8 cellular contexts compared by ENCODE assay signal in genomic region chr10:58291538-58292174, GRCh38. TPM values are rescaled to one million over a fixed set of nuclear protein-coding genes. Genes with fewer than 3 reads are reported as not detected.
DNase-seq lines count a peak whose midpoint lies in the region; ATAC-seq and TF ChIP-seq lines count a peak whose summit lies in the region.

No MANE protein-coding gene starts in this region.

- ATAC-seq in CD4-positive, alpha-beta T cell (ENCODE audit: poor library complexity), result peak; percentile 74
- peak; percentile 91 for ATAC-seq in GM18508 (IDR thresholded peaks at IDR 0.05; ENCODE audit: insufficient read depth, unreplicated experiment)
- peak; percentile 93 for ATAC-seq in HG02870 (IDR thresholded peaks at IDR 0.05; ENCODE audit: unreplicated experiment)

- H3K4me1 ChIP-seq in neutrophil (ENCODE audit: control insufficient read depth in 1 of 2, insufficient read depth in 1 of 2, low read depth in 1 of 2, low read length in 1 of 2), result peaks cover 0 to 9% of the 10 kb centered on the region in 2 experiments

- intact Hi-C loops in CD4-positive, alpha-beta T cell (cut with DNase I, micrococcal nuclease), result loop anchor here (1.0 to 10.0 kb wide), 4 partner anchors 23 to 957 kb away; partner anchors contain the start of gene CISD1 (in 1 of the 2)

- peak in 4 of 10 experiments; percentile 4 to 16 (median 13) for DNase-seq in CD4-positive, alpha-beta T cell
- DNase-seq in NCI-H146 (lab: John Stamatoyannopoulos, UW), result peak; percentile 50
- DNase-seq in activated CD4-positive, alpha-beta T cell treated with anti-CD3 and anti-CD28 coated beads, Interleukin-2, amount 10 ng/mL, durations not matched to agents 7 days and 5 days, result peak; percentile 58
- DNase-seq in fibroblast of peridontal ligament (ENCODE audit: extremely low read depth), result peak; percentile 79
- DNase-seq in nephron progenitor cell, result no peak

- no peaks in the 10 kb centered on the region for H3K9me3 Mint-ChIP-seq in CD4-positive, alpha-beta T cell
- H3K9me3 Mint-ChIP-seq in activated CD4-positive, alpha-beta T cell treated with anti-CD3 and anti-CD28 coated beads, Interleukin-2, amount 10 ng/mL, durations not matched to agents 7 days and 5 days, result no peaks in the 10 kb centered on the region
- no peaks in the 10 kb centered on the region for H3K9me3 Mint-ChIP-seq in nephron progenitor cell

- H3K36me3 ChIP-seq in neutrophil, result no peaks in the 10 kb centered on the region

- H3K4me3 ChIP-seq in neutrophil (ENCODE audit: low read depth in 1 of 2, low read length in 1 of 2), result no peak overlapping the region

- CTCF ChIA-PET in CD4-positive, alpha-beta T cell (lab: Charles Lee), result interaction anchor here (0.9 to 3.5 kb wide), 9 partner anchors 11 to 120 kb away, joined by 3 to 29 read pairs (median 4); partner anchors contain the start of genes CISD1 and IPMK
- CTCF ChIA-PET in activated CD4-positive, alpha-beta T cell treated with anti-CD3 and anti-CD28 coated beads, Interleukin-2, amount 10 ng/mL, durations not matched to agents 7 days and 5 days (lab: Charles Lee), result interaction anchor here (1.0 to 1.5 kb wide), 5 partner anchors 9 to 119 kb away, joined by 3 to 7 read pairs (median 4); no protein-coding TSS in a partner anchor

- H3K27ac Mint-ChIP-seq in CD4-positive, alpha-beta T cell, result no peak overlapping the region
- no peak overlapping the region for H3K27ac Mint-ChIP-seq in activated CD4-positive, alpha-beta T cell treated with anti-CD3 and anti-CD28 coated beads, Interleukin-2, amount 10 ng/mL, durations not matched to agents 7 days and 5 days
- H3K27ac Mint-ChIP-seq in nephron progenitor cell, result no peak overlapping the region

- no peaks in the 10 kb centered on the region for H3K36me3 Mint-ChIP-seq in CD4-positive, alpha-beta T cell (ENCODE audit: low read depth)
- no peaks in the 10 kb centered on the region for H3K36me3 Mint-ChIP-seq in activated CD4-positive, alpha-beta T cell treated with anti-CD3 and anti-CD28 coated beads, Interleukin-2, amount 10 ng/mL, durations not matched to agents 7 days and 5 days (ENCODE audit: low read depth)
- peaks cover 11% of the 10 kb centered on the region for H3K36me3 Mint-ChIP-seq in nephron progenitor cell (ENCODE audit: low read depth)

- no peaks in the 10 kb centered on the region for H3K27me3 ChIP-seq in CD4-positive, alpha-beta T cell (ENCODE audit: control insufficient read depth, insufficient read depth, low read length)
- H3K27me3 ChIP-seq in neutrophil, result no peaks in the 10 kb centered on the region

- no peak overlapping the region for H3K4me3 Mint-ChIP-seq in CD4-positive, alpha-beta T cell
- no peak overlapping the region for H3K4me3 Mint-ChIP-seq in activated CD4-positive, alpha-beta T cell treated with anti-CD3 and anti-CD28 coated beads, Interleukin-2, amount 10 ng/mL, durations not matched to agents 7 days and 5 days
- no peak overlapping the region for H3K4me3 Mint-ChIP-seq in nephron progenitor cell

- H3K9me3 ChIP-seq in CD4-positive, alpha-beta T cell (ENCODE audit: control insufficient read depth, low read length), result no peaks in the 10 kb centered on the region
- H3K9me3 ChIP-seq in neutrophil, result no peaks in the 10 kb centered on the region

- POLR2A ChIA-PET in CD4-positive, alpha-beta T cell (lab: Charles Lee), result interaction anchor here (0.8 to 2.5 kb wide), 3 partner anchors 22 to 114 kb away, joined by 3 to 8 read pairs (median 5); partner anchors contain the start of genes CISD1 and TFAM
- POLR2A ChIA-PET in activated CD4-positive, alpha-beta T cell treated with anti-CD3 and anti-CD28 coated beads, Interleukin-2, amount 10 ng/mL, durations not matched to agents 7 days and 5 days (lab: Charles Lee), result interaction anchor here (0.6 kb wide), 1 partner anchor 58 kb away, joined by 5 read pairs; no protein-coding TSS in a partner anchor

- no peaks in the 10 kb centered on the region for H3K27me3 Mint-ChIP-seq in CD4-positive, alpha-beta T cell
- no peaks in the 10 kb centered on the region for H3K27me3 Mint-ChIP-seq in activated CD4-positive, alpha-beta T cell treated with anti-CD3 and anti-CD28 coated beads, Interleukin-2, amount 10 ng/mL, durations not matched to agents 7 days and 5 days
- no peaks in the 10 kb centered on the region for H3K27me3 Mint-ChIP-seq in nephron progenitor cell (ENCODE audit: low read depth, poor library complexity)

- peak; percentile 92 for TF ChIP-seq CTCF in CD4-positive, alpha-beta T cell (IDR thresholded peaks at IDR 0.05)
- TF ChIP-seq CTCF in neutrophil (IDR thresholded peaks at IDR 0.05) (peak; percentile 61), nephron progenitor cell (IDR thresholded peaks at IDR 0.05) (no peak)

- H3K4me1 Mint-ChIP-seq in CD4-positive, alpha-beta T cell (ENCODE audit: low read depth), result no peaks in the 10 kb centered on the region
- H3K4me1 Mint-ChIP-seq in activated CD4-positive, alpha-beta T cell treated with anti-CD3 and anti-CD28 coated beads, Interleukin-2, amount 10 ng/mL, durations not matched to agents 7 days and 5 days, result peaks cover 1% of the 10 kb centered on the region
- H3K4me1 Mint-ChIP-seq in nephron progenitor cell, result no peaks in the 10 kb centered on the region

- no peak overlapping the region for H3K27ac ChIP-seq in CD4-positive, alpha-beta T cell (ENCODE audit: low read depth, low read length)
- no peak overlapping the region for H3K27ac ChIP-seq in neutrophil

RNA-seq across cellular contexts. Expression of gene CISD1, which starts 22.7 kb away (rescaled TPM):
- 1 to 10 TPM; 1.5 to 2.0 TPM for total RNA-seq in CD4-positive, alpha-beta T cell
- 10 to 100 TPM; 23.5 to 25.8 TPM for total RNA-seq in activated CD4-positive, alpha-beta T cell treated with anti-CD3 and anti-CD28 coated beads, Interleukin-2, amount 10 ng/mL, durations not matched to agents 7 days and 5 days

RNA-seq across cellular contexts. Expression of gene IPMK, which starts 24.0 kb away (rescaled TPM):
- total RNA-seq in CD4-positive, alpha-beta T cell, result 1 to 10 TPM; 1.4 to 1.5 TPM
- 1 to 10 TPM; 4.8 to 5.7 TPM for total RNA-seq in activated CD4-positive, alpha-beta T cell treated with anti-CD3 and anti-CD28 coated beads, Interleukin-2, amount 10 ng/mL, durations not matched to agents 7 days and 5 days

RNA-seq across cellular contexts. Expression of gene UBE2D1, which starts 43.1 kb away (rescaled TPM):
- 1 to 10 TPM; 6.0 to 7.8 TPM for total RNA-seq in CD4-positive, alpha-beta T cell
- total RNA-seq in activated CD4-positive, alpha-beta T cell treated with anti-CD3 and anti-CD28 coated beads, Interleukin-2, amount 10 ng/mL, durations not matched to agents 7 days and 5 days, result 10 to 100 TPM; 11.9 to 14.8 TPM

Comparison
In these comparisons a context has a peak if more than half of its experiments do, and no peak if none do; other contexts are left out.
1. RNA of gene CISD1, which starts 22.7 kb away (total RNA-seq): 23.5 to 25.8 TPM in activated CD4-positive, alpha-beta T cell treated with anti-CD3 and anti-CD28 coated beads, Interleukin-2, amount 10 ng/mL, durations not matched to agents 7 days and 5 days; 1.5 to 2.0 TPM in CD4-positive, alpha-beta T cell; every median in the first group is over 4 times any median in the second.
2. Peak in every context shown above with its lines, with median percentiles within 50 percentile points of each other: ATAC-seq.